8 cellular contexts compared by ENCODE assay signal in the genomic region with DNA sequence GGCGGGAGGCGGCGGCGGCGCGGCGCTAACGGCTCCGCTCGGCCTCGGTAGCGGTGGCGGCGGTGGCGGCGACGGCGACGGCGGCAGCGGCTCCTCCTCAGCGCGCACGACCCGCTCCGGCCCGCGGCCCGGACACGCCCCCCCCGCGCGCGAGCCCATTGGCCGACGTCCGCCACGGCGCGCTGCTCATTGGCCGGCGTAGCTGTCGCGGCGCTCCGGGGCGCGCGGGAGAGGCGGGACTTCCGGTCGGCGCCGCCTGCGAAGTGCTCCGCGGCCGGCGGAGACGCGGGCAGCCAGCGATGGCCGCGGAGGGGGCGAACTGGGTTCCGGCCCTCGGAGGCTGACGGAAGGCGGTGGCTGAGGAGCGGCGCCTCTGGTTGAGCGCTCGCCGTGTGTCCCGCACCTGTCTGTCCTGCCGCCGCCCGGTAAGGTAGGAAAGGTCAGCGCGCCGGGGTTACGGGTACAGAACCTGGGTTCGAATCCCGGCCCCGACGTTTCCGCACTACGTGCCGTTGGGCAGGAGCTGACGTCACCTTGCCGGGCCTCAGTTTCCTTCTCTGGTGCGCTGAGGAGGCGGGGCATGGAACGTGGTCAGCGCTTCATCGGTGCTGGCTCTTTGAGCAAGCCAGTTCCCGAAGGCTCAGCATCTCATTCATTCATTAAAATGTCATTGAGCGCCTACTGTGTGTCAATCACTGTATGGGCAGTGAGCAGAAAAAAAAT. TPM values are rescaled to one million over a fixed set of nuclear protein-coding genes. Genes with fewer than 3 reads are reported as not detected.
DNase-seq lines count a peak whose midpoint lies in the region; ATAC-seq lines count a peak whose summit lies in the region.

ELAVL1 (minus strand) TSS at position 108 of the 723 bp plus-strand sequence. CDS start 13,826 bp downstream, outside the sequence.

- DNase-seq in ACHN (peak; percentile 88), NCI-H345 treated with DMSO at 0.1 percent for 48 hours (lab: John Stamatoyannopoulos, UW; ENCODE audit: unreplicated experiment) (peak; percentile 81), cerebellum (ENCODE audit: low spot score) (peak; percentile 95), kidney tubule cell (ENCODE audit: low spot score) (peak; percentile 92)
- DNase-seq in activated CD4-positive, alpha-beta T cell treated with anti-CD3 and anti-CD28 coated beads for 24 hours (ENCODE audit: low read depth in 2 of 2): peak; percentile 81 to 83
- peak; percentile 73 to 79 for DNase-seq in stimulated activated CD4-positive, alpha-beta T cell treated with anti-CD3 and anti-CD28 coated beads, Interleukin-1b, Interleukin-23, amount 100 ng/mL, for 1 hour (ENCODE audit: low read depth in 2 of 2)

- ATAC-seq in GM18868 (IDR thresholded peaks at IDR 0.05; ENCODE audit: unreplicated experiment) (peak; percentile 75), HG03159 (IDR thresholded peaks at IDR 0.05; ENCODE audit: unreplicated experiment) (peak; percentile 71)

- in situ Hi-C loops in ACHN (cut with HindIII; ENCODE audit: low pct_ligation_motif_present, low pct_unique_long_range_greater_than_20kb, low sequenced_read_pairs): no loop called here

RNA-seq across cellular contexts. Expression of gene ELAVL1, which starts in this region (rescaled TPM):
- total RNA-seq in cerebellum: 20.2 TPM

Comparison
In these comparisons a context has a peak if more than half of its experiments do, and no peak if none do; other contexts are left out.
1. Peak in every context shown above with its lines: DNase-seq and ATAC-seq.